Comparison of ENCODE assay signal across 9 cellular contexts in genomic region chr1:8017495-8018310, GRCh38.
DNase-seq lines count a peak whose midpoint lies in the region; ATAC-seq and TF ChIP-seq lines count a peak whose summit lies in the region.
"Had no signal": no experiment of that assay in that cellular context is flagged by ENCODE, and none has a peak within 500 bp of the region (broad histone marks: within the 10 kb centered on the region; RNA-seq: fewer than 3 reads in every experiment).

No MANE protein-coding gene starts in this region.

- DNase-seq in islet precursor cell (peak; percentile 88), superior temporal gyrus (ENCODE audit: extremely low spot score) (peak; percentile 90), GM13976 (ENCODE audit: low spot score) (no peak), NCI-H345 (lab: John Stamatoyannopoulos, UW) (no peak)
- DNase-seq: KG1 had no signal

- ATAC-seq in HG03108 (IDR thresholded peaks at IDR 0.05; ENCODE audit: unreplicated experiment) (no peak), HG03135 (IDR thresholded peaks at IDR 0.05; ENCODE audit: unreplicated experiment) (no peak)

- peak; percentile 42; the same call in 1 of the 2 replicates for TF ChIP-seq EP300 in Ishikawa (IDR thresholded peaks at IDR 0.05; ENCODE audit: borderline replicate concordance)

- in situ Hi-C loops in GM13976 (cut with MboI; ENCODE audit: low sequenced_read_pairs, unreplicated experiment): no loop called here

- TF ChIP-seq CTCF in GM13976 (IDR thresholded peaks at IDR 0.05; ENCODE audit: borderline replicate concordance, control extremely low read depth, extremely low read depth, insufficient read depth, missing control alignments): no peak

- no peak for TF ChIP-seq RAD21 in Ishikawa (IDR thresholded peaks at IDR 0.05; ENCODE audit: low read depth)

- H3K27ac ChIP-seq in angular gyrus (ENCODE audit: low read depth, low read length): peak overlapping the region; percentile 79

TF ChIP-seq in Ishikawa, 13 proteins besides CTCF, POLR2A, EP300 and RAD21:
- TF ChIP-seq TAF1 (IDR thresholded peaks at IDR 0.05; ENCODE audit: low read depth) (no peak), EGR1 (IDR thresholded peaks at IDR 0.05) (no peak), YY1 (IDR thresholded peaks at IDR 0.05; ENCODE audit: low read depth) (no peak), TCF12 (IDR thresholded peaks at IDR 0.05; ENCODE audit: low read depth) (peak; percentile 68), NFIC (IDR thresholded peaks at IDR 0.05) (peak; percentile 88), TEAD4 (IDR thresholded peaks at IDR 0.05) (peak; percentile 73), ZBTB7A (IDR thresholded peaks at IDR 0.05; ENCODE audit: low read depth) (no peak), CREB1 (IDR thresholded peaks at IDR 0.05; ENCODE audit: low read depth) (no peak), FOXM1 (IDR thresholded peaks at IDR 0.05; ENCODE audit: borderline replicate concordance, low read depth) (no peak), CEBPB (IDR thresholded peaks at IDR 0.05) (peak; percentile 96)

Comparison
In these comparisons a context has a peak if more than half of its experiments do, and no peak if none do; other contexts are left out.
1. DNase-seq: peak in islet precursor cell (single experiment) and superior temporal gyrus (single experiment); none in GM13976 (single experiment) and NCI-H345 (single experiment).